ENCODE assay signal across 24 cellular contexts in genomic region chr17:4405699-4406098, GRCh38. TPM values are rescaled to one million over a fixed set of nuclear protein-coding genes. Genes with fewer than 3 reads are reported as not detected.
"Had no signal": no experiment of that assay in that cellular context is flagged by ENCODE, and none has a peak within 500 bp of the region (broad histone marks: within the 10 kb centered on the region; RNA-seq: fewer than 3 reads in every experiment).

No MANE protein-coding gene starts in this region.

- H3K36me3 Mint-ChIP-seq: naive thymus-derived CD4-positive, alpha-beta T cell; stimulated activated effector memory CD8-positive, alpha-beta T cell treated with anti-CD3 and anti-CD28 coated beads, Interleukin-12 subunit alpha, Interleukin-12 subunit beta, amount 100 ng/mL, for 72 hours had no signal

- H3K4me1 Mint-ChIP-seq: naive thymus-derived CD4-positive, alpha-beta T cell; stimulated activated effector memory CD8-positive, alpha-beta T cell treated with anti-CD3 and anti-CD28 coated beads, Interleukin-12 subunit alpha, Interleukin-12 subunit beta, amount 100 ng/mL, for 72 hours had no signal

- DNase-seq: colonic mucosa; dermis blood vessel endothelial cell; esophagus squamous epithelium; foreskin fibroblast; glutamatergic neuron; immature natural killer cell; kidney; left colon; left ventricle myocardium superior; mesendoderm; naive thymus-derived CD4-positive, alpha-beta T cell; sigmoid colon; stimulated activated CD4-positive, alpha-beta T cell treated with anti-CD3 and anti-CD28 coated beads, Interleukin-4, amount 100 ng/mL, for 1 hour; stimulated activated CD8-positive, alpha-beta memory T cell treated with anti-CD3 and anti-CD28 coated beads, Interleukin-4, amount 100 ng/mL, for 48 hours; tibial artery had no signal

- H3K9me3 Mint-ChIP-seq: immature natural killer cell; naive thymus-derived CD4-positive, alpha-beta T cell; stimulated activated effector memory CD8-positive, alpha-beta T cell treated with anti-CD3 and anti-CD28 coated beads, Interleukin-12 subunit alpha, Interleukin-12 subunit beta, amount 100 ng/mL, for 72 hours; stimulated activated naive CD8-positive, alpha-beta T cell treated with anti-CD3 and anti-CD28 coated beads, Interleukin-15, Interleukin-2, amounts not matched to agents 100 ng/mL and 50 ng/mL, for 24 hours had no signal

- H3K4me3 ChIP-seq: colonic mucosa, esophagus squamous epithelium, gastroesophageal sphincter, lung, right atrium auricular region, sigmoid colon, tibial artery had no signal

- H3K36me3 ChIP-seq: colonic mucosa, esophagus squamous epithelium, gastroesophageal sphincter, neutrophil, right atrium auricular region, sigmoid colon, tibial artery had no signal

- H3K9me3 ChIP-seq: colonic mucosa, esophagus squamous epithelium, gastroesophageal sphincter, neutrophil, right atrium auricular region, sigmoid colon, tibial artery had no signal

- H3K27ac Mint-ChIP-seq: immature natural killer cell; naive thymus-derived CD4-positive, alpha-beta T cell; stimulated activated effector memory CD8-positive, alpha-beta T cell treated with anti-CD3 and anti-CD28 coated beads, Interleukin-12 subunit alpha, Interleukin-12 subunit beta, amount 100 ng/mL, for 72 hours; stimulated activated naive CD8-positive, alpha-beta T cell treated with anti-CD3 and anti-CD28 coated beads, Interleukin-15, Interleukin-2, amounts not matched to agents 100 ng/mL and 50 ng/mL, for 24 hours had no signal

- H3K27me3 ChIP-seq: colonic mucosa, esophagus squamous epithelium, gastroesophageal sphincter, neutrophil, right atrium auricular region, sigmoid colon, tibial artery had no signal

- H3K4me1 ChIP-seq: colonic mucosa, gastroesophageal sphincter, right atrium auricular region, sigmoid colon, tibial artery had no signal

- FAIRE-seq: kidney, small intestine had no signal

- H3K27me3 Mint-ChIP-seq: naive thymus-derived CD4-positive, alpha-beta T cell; stimulated activated naive CD8-positive, alpha-beta T cell treated with anti-CD3 and anti-CD28 coated beads, Interleukin-15, Interleukin-2, amounts not matched to agents 100 ng/mL and 50 ng/mL, for 24 hours had no signal

- ATAC-seq: gastroesophageal sphincter; left colon; left ventricle myocardium superior; naive thymus-derived CD4-positive, alpha-beta T cell; stimulated activated effector memory CD8-positive, alpha-beta T cell treated with anti-CD3 and anti-CD28 coated beads, Interleukin-12 subunit alpha, Interleukin-12 subunit beta, amount 100 ng/mL, for 72 hours had no signal

- H3K4me3 Mint-ChIP-seq: immature natural killer cell; naive thymus-derived CD4-positive, alpha-beta T cell; stimulated activated effector memory CD8-positive, alpha-beta T cell treated with anti-CD3 and anti-CD28 coated beads, Interleukin-12 subunit alpha, Interleukin-12 subunit beta, amount 100 ng/mL, for 72 hours; stimulated activated naive CD8-positive, alpha-beta T cell treated with anti-CD3 and anti-CD28 coated beads, Interleukin-15, Interleukin-2, amounts not matched to agents 100 ng/mL and 50 ng/mL, for 24 hours had no signal

- H3K27ac ChIP-seq: colonic mucosa, esophagus squamous epithelium, gastroesophageal sphincter, neutrophil, right atrium auricular region, sigmoid colon, tibial artery had no signal

RNA-seq across cellular contexts. Expression of gene SPNS3, which starts 28.0 kb away (rescaled TPM):
- total RNA-seq: gastroesophageal sphincter, osteocyte, right atrium auricular region, sigmoid colon had no signal
- polyA plus RNA-seq: neural cell had no signal
